In the genomic region with DNA sequence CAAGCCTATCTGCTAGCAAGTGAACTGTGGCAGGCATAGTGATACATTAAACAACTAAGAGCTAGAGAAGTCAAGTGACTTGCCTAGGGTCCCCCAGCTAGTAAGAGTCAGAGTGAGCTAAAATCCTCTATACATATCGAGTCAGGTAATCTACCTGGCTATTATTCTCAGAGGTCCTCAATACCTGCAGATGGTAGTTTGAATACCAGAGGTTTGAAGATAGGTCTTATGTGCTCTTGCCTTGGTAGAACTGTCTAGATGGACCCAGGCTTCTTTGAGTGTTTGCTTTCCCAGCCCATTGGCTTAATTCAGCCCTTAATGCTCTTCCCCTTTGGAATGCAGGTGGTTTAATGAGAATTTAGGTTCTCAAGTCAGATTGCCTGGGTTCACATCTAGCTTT, we compare ENCODE assay signal across 9 cellular contexts. TPM values are rescaled to one million over a fixed set of nuclear protein-coding genes. Genes with fewer than 3 reads are reported as not detected.
A peak's percentile ranks its signal among the peaks of the same experiment; 100 is the strongest.
DNase-seq lines count a peak whose midpoint lies in the region; ATAC-seq and TF ChIP-seq lines count a peak whose summit lies in the region.
"Had no signal": no experiment of that assay in that cellular context is flagged by ENCODE, and none has a peak within 500 bp of the region (broad histone marks: within the 10 kb centered on the region; RNA-seq: fewer than 3 reads in every experiment).

No MANE protein-coding gene starts in this region.

- CTCF ChIA-PET in activated CD4-positive, alpha-beta memory T cell treated with anti-CD3 and anti-CD28 coated beads, Interleukin-2, amount 10 ng/mL, durations not matched to agents 7 days and 5 days (lab: Charles Lee): interaction anchor here (0.6 kb wide), 1 partner anchor 1127 kb away, joined by 3 read pairs; no protein-coding TSS in a partner anchor

- H3K4me1 ChIP-seq in left ventricle myocardium inferior (peaks cover 20% of the 10 kb centered on the region), iPS-15b (ENCODE audit: control insufficient read depth, insufficient read depth, low read length) (peaks cover 6% of the 10 kb centered on the region), stomach smooth muscle (ENCODE audit: control insufficient read depth, insufficient read depth, low read length) (peaks cover 14% of the 10 kb centered on the region)

- intact Hi-C loops in left ventricle myocardium inferior (cut with micrococcal nuclease) (no loop called here), left cardiac atrium (cut with DNase I) (loop anchor here in 1 of 2 donors (5.0 kb wide), 1 partner anchor 74 kb away; the partner anchor contains the start of gene SPAG4)

- no peak overlapping the region for H3K27ac ChIP-seq in left ventricle myocardium inferior (replicated peaks)
- H3K27ac ChIP-seq in stomach smooth muscle (ENCODE audit: low read length): no peak overlapping the region

- peaks cover 23% of the 10 kb centered on the region for H3K36me3 ChIP-seq in left ventricle myocardium inferior
- peaks cover 6% of the 10 kb centered on the region for H3K36me3 ChIP-seq in iPS-15b (ENCODE audit: control insufficient read depth, insufficient read depth, low read length)
- H3K36me3 ChIP-seq in stomach smooth muscle (ENCODE audit: control insufficient read depth in 2 of 2, insufficient read depth in 2 of 2, low read length in 2 of 2): peaks cover 4 to 8% of the 10 kb centered on the region in 2 donors

- H3K36me3 Mint-ChIP-seq in activated CD4-positive, alpha-beta memory T cell treated with anti-CD3 and anti-CD28 coated beads, Interleukin-2, amount 10 ng/mL, durations not matched to agents 7 days and 5 days (ENCODE audit: low read depth): peaks cover 5% of the 10 kb centered on the region

- no peaks in the 10 kb centered on the region for H3K9me3 Mint-ChIP-seq in activated CD4-positive, alpha-beta memory T cell treated with anti-CD3 and anti-CD28 coated beads, Interleukin-2, amount 10 ng/mL, durations not matched to agents 7 days and 5 days

- H3K27me3 ChIP-seq in left ventricle myocardium inferior (ENCODE audit: low read depth) (no peaks in the 10 kb centered on the region), iPS-15b (ENCODE audit: control insufficient read depth, insufficient read depth, low read length) (no peaks in the 10 kb centered on the region), stomach smooth muscle (ENCODE audit: control insufficient read depth in 1 of 2, insufficient read depth in 2 of 2, low read length in 2 of 2) (no peaks in the 10 kb centered on the region)
- H3K27me3 ChIP-seq: cardiac muscle cell had no signal

- peak overlapping the region; percentile 29 for H3K27ac Mint-ChIP-seq in activated CD4-positive, alpha-beta memory T cell treated with anti-CD3 and anti-CD28 coated beads, Interleukin-2, amount 10 ng/mL, durations not matched to agents 7 days and 5 days

- H3K27me3 Mint-ChIP-seq in activated CD4-positive, alpha-beta memory T cell treated with anti-CD3 and anti-CD28 coated beads, Interleukin-2, amount 10 ng/mL, durations not matched to agents 7 days and 5 days: no peaks in the 10 kb centered on the region

- POLR2A ChIA-PET in activated CD4-positive, alpha-beta memory T cell treated with anti-CD3 and anti-CD28 coated beads, Interleukin-2, amount 10 ng/mL, durations not matched to agents 7 days and 5 days (lab: Charles Lee): interaction anchor here (0.8 to 2.2 kb wide), 7 partner anchors 13 to 410 kb away, joined by 3 to 13 read pairs (median 5); partner anchors contain the start of genes RBM39 and SPAG4

- TF ChIP-seq CTCF in left ventricle myocardium inferior (IDR thresholded peaks at IDR 0.05; ENCODE audit: borderline replicate concordance): no peak

- peaks cover 23% of the 10 kb centered on the region for H3K4me1 Mint-ChIP-seq in activated CD4-positive, alpha-beta memory T cell treated with anti-CD3 and anti-CD28 coated beads, Interleukin-2, amount 10 ng/mL, durations not matched to agents 7 days and 5 days

- H3K9ac ChIP-seq in iPS-15b (ENCODE audit: low read depth, low read length): no peak overlapping the region
- no peak overlapping the region for H3K9ac ChIP-seq in stomach smooth muscle (ENCODE audit: low read length in 2 of 2)

- DNase-seq in left ventricle myocardium inferior: no peak
- no peak for DNase-seq in left cardiac atrium
- DNase-seq in activated CD4-positive, alpha-beta memory T cell treated with anti-CD3 and anti-CD28 coated beads, Interleukin-2, amount 10 ng/mL, durations not matched to agents 7 days and 5 days: no peak
- DNase-seq in stimulated activated CD4-positive, alpha-beta T cell treated with anti-CD3 and anti-CD28 coated beads, Interleukin-2, amount 100 ng/mL, for 24 hours: no peak
- no peak for DNase-seq in kidney glomerular epithelial cell (lab: John Stamatoyannopoulos, UW)
- DNase-seq in SKM-1 treated with dmso at 0.1 percent for 144 hours (lab: John Stamatoyannopoulos, UW; ENCODE audit: unreplicated experiment): no peak

- no peaks in the 10 kb centered on the region for H3K9me3 ChIP-seq in left ventricle myocardium inferior (replicated peaks)
- no peaks in the 10 kb centered on the region for H3K9me3 ChIP-seq in iPS-15b (ENCODE audit: control insufficient read depth, insufficient read depth, low read length)
- H3K9me3 ChIP-seq in stomach smooth muscle (ENCODE audit: control insufficient read depth in 2 of 2, low read length in 2 of 2): no peaks in the 10 kb centered on the region

- peak overlapping the region; percentile 84 for H3K4me3 ChIP-seq in left ventricle myocardium inferior
- peak overlapping the region; percentile 91 for H3K4me3 ChIP-seq in iPS-15b (ENCODE audit: low read depth, low read length)
- H3K4me3 ChIP-seq in stomach smooth muscle (ENCODE audit: low read length in 2 of 2): peak overlapping the region; percentile 73 to 89

- no peak for ATAC-seq in left cardiac atrium

- H3K4me3 Mint-ChIP-seq in activated CD4-positive, alpha-beta memory T cell treated with anti-CD3 and anti-CD28 coated beads, Interleukin-2, amount 10 ng/mL, durations not matched to agents 7 days and 5 days: peak overlapping the region; percentile 89

RNA-seq across cellular contexts. Expression of gene ERGIC3, which starts 1.1 kb away (rescaled TPM):
- total RNA-seq in left ventricle myocardium inferior (103 TPM), left cardiac atrium (100 to 1,000 TPM; 119 to 120 TPM)
- total RNA-seq in activated CD4-positive, alpha-beta memory T cell treated with anti-CD3 and anti-CD28 coated beads, Interleukin-2, amount 10 ng/mL, durations not matched to agents 7 days and 5 days: 100 to 1,000 TPM; 126 TPM

RNA-seq across cellular contexts. Expression of gene C20orf173, which starts 13.5 kb away (rescaled TPM):
- total RNA-seq in left ventricle myocardium inferior: not detected
- total RNA-seq in left cardiac atrium: not detected
- total RNA-seq in activated CD4-positive, alpha-beta memory T cell treated with anti-CD3 and anti-CD28 coated beads, Interleukin-2, amount 10 ng/mL, durations not matched to agents 7 days and 5 days: not detected
- total RNA-seq: cardiac muscle cell had no signal
